In genomic region chr11:48056325-48057183, GRCh38 we compare ENCODE assay signal across 11 cellular contexts.
DNase-seq lines count a peak whose midpoint lies in the region; ATAC-seq and TF ChIP-seq lines count a peak whose summit lies in the region.
"Had no signal": no experiment of that assay in that cellular context is flagged by ENCODE, and none has a peak within 500 bp of the region (broad histone marks: within the 10 kb centered on the region; RNA-seq: fewer than 3 reads in every experiment).

No MANE protein-coding gene starts in this region.

- no peaks in the 10 kb centered on the region for H3K9me3 ChIP-seq in upper lobe of right lung
- H3K9me3 ChIP-seq: heart right ventricle had no signal

- H3K4me1 ChIP-seq in upper lobe of right lung = peaks cover 55% of the 10 kb centered on the region

- peak overlapping the region; percentile 70 for H3K4me3 Mint-ChIP-seq in activated naive CD4-positive, alpha-beta T cell treated with anti-CD3 and anti-CD28 coated beads, Interleukin-2, amount 50 U/mL, for 24 hours
- H3K4me3 Mint-ChIP-seq in activated T-helper 2 cell treated with anti-CD3 and anti-CD28 coated beads, Interferon-gamma antibody, Interleukin-2, Interleukin-4, amounts not matched to agents 10 μg/mL and 5 μg/mL and 100 μg/mL, durations not matched to agents 14 hours and 24 hours and 36 hours (ENCODE audit: low read depth) = peak overlapping the region; percentile 23
- H3K4me3 Mint-ChIP-seq in memory B cell = peak overlapping the region; percentile 41

- peak overlapping the region; percentile 45 for H3K27ac ChIP-seq in upper lobe of right lung

- H3K27me3 Mint-ChIP-seq in activated naive CD4-positive, alpha-beta T cell treated with anti-CD3 and anti-CD28 coated beads, Interleukin-2, amount 50 U/mL, for 24 hours = no peaks in the 10 kb centered on the region
- no peaks in the 10 kb centered on the region for H3K27me3 Mint-ChIP-seq in activated T-helper 2 cell treated with anti-CD3 and anti-CD28 coated beads, Interferon-gamma antibody, Interleukin-2, Interleukin-4, amounts not matched to agents 10 μg/mL and 5 μg/mL and 100 μg/mL, durations not matched to agents 14 hours and 24 hours and 36 hours (ENCODE audit: low read depth)
- no peaks in the 10 kb centered on the region for H3K27me3 Mint-ChIP-seq in memory B cell

- H3K4me3 ChIP-seq in upper lobe of right lung = no peak overlapping the region

- intact Hi-C loops in activated T-helper 2 cell treated with anti-CD3 and anti-CD28 coated beads, Interferon-gamma antibody, Interleukin-2, Interleukin-4, amounts not matched to agents 10 μg/mL and 5 μg/mL and 100 μg/mL, durations not matched to agents 14 hours and 24 hours and 36 hours (cut with micrococcal nuclease) = loop anchor here (5.0 kb wide), 2 partner anchors 124 to 194 kb away; no protein-coding TSS in a partner anchor
- intact Hi-C loops in upper lobe of right lung (cut with DNase I) = no loop called here

- no peaks in the 10 kb centered on the region for H3K9me3 Mint-ChIP-seq in activated naive CD4-positive, alpha-beta T cell treated with anti-CD3 and anti-CD28 coated beads, Interleukin-2, amount 50 U/mL, for 24 hours
- no peaks in the 10 kb centered on the region for H3K9me3 Mint-ChIP-seq in activated T-helper 2 cell treated with anti-CD3 and anti-CD28 coated beads, Interferon-gamma antibody, Interleukin-2, Interleukin-4, amounts not matched to agents 10 μg/mL and 5 μg/mL and 100 μg/mL, durations not matched to agents 14 hours and 24 hours and 36 hours
- H3K9me3 Mint-ChIP-seq in memory B cell = no peaks in the 10 kb centered on the region

- no peaks in the 10 kb centered on the region for H3K36me3 Mint-ChIP-seq in activated naive CD4-positive, alpha-beta T cell treated with anti-CD3 and anti-CD28 coated beads, Interleukin-2, amount 50 U/mL, for 24 hours
- peaks cover 33% of the 10 kb centered on the region for H3K36me3 Mint-ChIP-seq in activated T-helper 2 cell treated with anti-CD3 and anti-CD28 coated beads, Interferon-gamma antibody, Interleukin-2, Interleukin-4, amounts not matched to agents 10 μg/mL and 5 μg/mL and 100 μg/mL, durations not matched to agents 14 hours and 24 hours and 36 hours (ENCODE audit: low read depth)
- H3K36me3 Mint-ChIP-seq in memory B cell = peaks cover 5% of the 10 kb centered on the region

- H3K27me3 ChIP-seq in upper lobe of right lung = no peaks in the 10 kb centered on the region
- H3K27me3 ChIP-seq: heart right ventricle had no signal

- no peak for DNase-seq in activated naive CD4-positive, alpha-beta T cell (lab: John Stamatoyannopoulos, UW)
- DNase-seq in activated T-helper 2 cell treated with anti-CD3 and anti-CD28 coated beads, Interferon-gamma antibody, Interleukin-2, Interleukin-4, amounts not matched to agents 10 μg/mL and 5 μg/mL and 100 μg/mL, durations not matched to agents 14 hours and 24 hours and 36 hours (ENCODE audit: low spot score) = no peak
- DNase-seq in memory B cell (ENCODE audit: low spot score in 2 of 2) (no peak), upper lobe of right lung (no peak), GM19238 (ENCODE audit: insufficient read length, low spot score) (no peak), SW 1271 (lab: John Stamatoyannopoulos, UW) (no peak)
- no peak for DNase-seq in activated effector memory CD4-positive, alpha-beta T cell treated with Interleukin-2 at 50 U/mL for 16 hours
- DNase-seq: amygdala, heart right ventricle, trophoblast cell had no signal

- no peak for ATAC-seq in memory B cell (ENCODE audit: low read depth)
- ATAC-seq in upper lobe of right lung = no peak
- ATAC-seq: heart right ventricle had no signal

- H3K27ac Mint-ChIP-seq in activated naive CD4-positive, alpha-beta T cell treated with anti-CD3 and anti-CD28 coated beads, Interleukin-2, amount 50 U/mL, for 24 hours = peak overlapping the region; percentile 86
- peak overlapping the region; percentile 91 for H3K27ac Mint-ChIP-seq in activated T-helper 2 cell treated with anti-CD3 and anti-CD28 coated beads, Interferon-gamma antibody, Interleukin-2, Interleukin-4, amounts not matched to agents 10 μg/mL and 5 μg/mL and 100 μg/mL, durations not matched to agents 14 hours and 24 hours and 36 hours
- no peak overlapping the region for H3K27ac Mint-ChIP-seq in memory B cell

- peaks cover 88% of the 10 kb centered on the region for H3K4me1 Mint-ChIP-seq in activated naive CD4-positive, alpha-beta T cell treated with anti-CD3 and anti-CD28 coated beads, Interleukin-2, amount 50 U/mL, for 24 hours
- H3K4me1 Mint-ChIP-seq in activated T-helper 2 cell treated with anti-CD3 and anti-CD28 coated beads, Interferon-gamma antibody, Interleukin-2, Interleukin-4, amounts not matched to agents 10 μg/mL and 5 μg/mL and 100 μg/mL, durations not matched to agents 14 hours and 24 hours and 36 hours (ENCODE audit: low read depth) = peaks cover 83% of the 10 kb centered on the region
- peaks cover 52% of the 10 kb centered on the region for H3K4me1 Mint-ChIP-seq in memory B cell

- no peaks in the 10 kb centered on the region for H3K36me3 ChIP-seq in upper lobe of right lung
- H3K36me3 ChIP-seq: heart right ventricle had no signal

- no peak for TF ChIP-seq CTCF in upper lobe of right lung (IDR thresholded peaks at IDR 0.05)
